20 cellular contexts compared by ENCODE assay signal in genomic region chr5:96706433-96707111, GRCh38. TPM values are rescaled to one million over a fixed set of nuclear protein-coding genes. Genes with fewer than 3 reads are reported as not detected.
DNase-seq lines count a peak whose midpoint lies in the region; ATAC-seq, FAIRE-seq and TF ChIP-seq lines count a peak whose summit lies in the region.
"Had no signal": no experiment of that assay in that cellular context is flagged by ENCODE, and none has a peak within 500 bp of the region (broad histone marks: within the 10 kb centered on the region; RNA-seq: fewer than 3 reads in every experiment).

No MANE protein-coding gene starts in this region.

- no peak for TF ChIP-seq POLR2A in K562 (conservative IDR thresholded peaks at IDR 0.05)

- H3K36me3 ChIP-seq in HEK293 (ENCODE audit: control insufficient read depth in 2 of 2, insufficient read depth in 1 of 2, low read length in 2 of 2): no peaks in the 10 kb centered on the region
- H3K36me3 ChIP-seq in K562 (ENCODE audit: control insufficient read depth, insufficient read depth, low read length): no peaks in the 10 kb centered on the region
- H3K36me3 ChIP-seq: thyroid gland had no signal

- no peak for TF ChIP-seq CTCF in GM12865 (IDR thresholded peaks at IDR 0.05; ENCODE audit: insufficient read depth, low read depth, low read length, missing control alignments)
- TF ChIP-seq CTCF in HEK293 (tag by site-specific recombination; IDR thresholded peaks at IDR 0.05): no peak
- no peak for TF ChIP-seq CTCF in K562 (IDR thresholded peaks at IDR 0.05 in 2 of 3, conservative IDR thresholded peaks at IDR 0.05 in 1 of 3; ENCODE audit: insufficient read depth in 2 of 3, low read depth in 1 of 3, low read length in 3 of 3)

- peaks cover 73% of the 10 kb centered on the region for H3K79me2 ChIP-seq in K562 (ENCODE audit: control insufficient read depth, insufficient read depth, low read length)

- peaks cover 7% of the 10 kb centered on the region for H3K4me1 ChIP-seq in HEK293 (ENCODE audit: control insufficient read depth, insufficient read depth, low read length)
- peaks cover 8 to 28% of the 10 kb centered on the region in 2 experiments for H3K4me1 ChIP-seq in K562 (replicated peaks in 1 of 2; ENCODE audit: control insufficient read depth in 2 of 2, insufficient read depth in 2 of 2, low read length in 2 of 2)

- WGBS in K562 (ENCODE audit: insufficient coverage, low coverage, missing lambda C conversion rate): 61% methylated on average over 5 of the region's 5 CpGs

- H3K27ac ChIP-seq in HEK293 (ENCODE audit: extremely low read depth, low read depth, low read length) (no peak overlapping the region), K562 (ENCODE audit: extremely low read depth, low read depth, low read length) (no peak overlapping the region)
- H3K27ac ChIP-seq: KMS-11, parathyroid adenoma, thyroid gland had no signal

- ATAC-seq in K562: no peak

- in situ Hi-C loops in K562 (cut with MboI): no loop called here

- intact Hi-C loops in K562 (cut with micrococcal nuclease): no loop called here

- no peak for TF ChIP-seq EP300 in K562 (IDR thresholded peaks at IDR 0.05; ENCODE audit: low read length)

- H3K4me2 ChIP-seq in K562 (ENCODE audit: insufficient read depth, low read length): no peak overlapping the region
- H3K4me2 ChIP-seq: KMS-11, smooth muscle cell had no signal

- H3K9me3 ChIP-seq in HEK293 (ENCODE audit: control insufficient read depth, insufficient read depth, low read depth, low read length): no peaks in the 10 kb centered on the region
- H3K9me3 ChIP-seq in K562 (replicated peaks; ENCODE audit: control insufficient read depth, insufficient read depth, low read depth, low read length): no peaks in the 10 kb centered on the region
- H3K9me3 ChIP-seq: thyroid gland had no signal

- no peak overlapping the region for H2AFZ ChIP-seq in K562 (ENCODE audit: low read depth, low read length)
- H2AFZ ChIP-seq: parathyroid adenoma had no signal

- no TSS peak for BruUV-seq in K562 (replicated peaks; lab: Mats Ljungman, UMichigan)

- H3K9me1 ChIP-seq in K562 (ENCODE audit: control insufficient read depth, insufficient read depth, low read length): no peaks in the 10 kb centered on the region

- H3K4me3 ChIP-seq in GM12865 (ENCODE audit: low read depth, low read length) (no peak overlapping the region), HEK293 (ENCODE audit: low read depth, low read length) (no peak overlapping the region), K562 (no peak overlapping the region)
- H3K4me3 ChIP-seq: smooth muscle cell, thyroid gland had no signal

- H3K9ac ChIP-seq in K562 (ENCODE audit: insufficient read depth in 1 of 2, low read depth in 2 of 2, low read length in 2 of 2): no peak overlapping the region
- H3K9ac ChIP-seq: KMS-11, parathyroid adenoma had no signal

- CTCF ChIA-PET in HEK293 (lab: Yijun Ruan, JAX): interaction anchor here (0.6 kb wide), 1 partner anchor 89 kb away, joined by 3 read pairs; no protein-coding TSS in a partner anchor
- CTCF ChIA-PET in K562 (lab: Yijun Ruan, JAX; ENCODE audit: low intra/inter-chr PET ratio): no interaction called here

- DNase-seq in GM12865 (ENCODE audit: low read depth) (peak; percentile 9), K562 (ENCODE audit: extremely low read depth in 1 of 4, low spot score in 3 of 4) (no peak), myocyte (ENCODE audit: low read depth) (peak; percentile 37), GF-D8 (lab: John Stamatoyannopoulos, UW) (no peak), SW480 (ENCODE audit: low spot score) (no peak), D341Med (ENCODE audit: low spot score) (no peak)
- DNase-seq: activated effector memory CD4-positive, alpha-beta T cell treated with Interleukin-2 at 50 U/mL for 16 hours; amygdala; DMS 273 treated with DMSO at 0.1 percent for 48 hours; foreskin fibroblast; GDM1; NCI-H1417; NCI-H2227 treated with DMSO at 0.1 percent for 48 hours; SHP77 treated with DMSO at 0.1 percent for 48 hours; thyroid gland had no signal

- peak; percentile 11 for FAIRE-seq in K562 (lab: Jason Lieb, UNC)
- FAIRE-seq: H54 had no signal

- no peaks in the 10 kb centered on the region for H3K27me3 ChIP-seq in K562 (ENCODE audit: control insufficient read depth in 2 of 2, insufficient read depth in 2 of 2, low read length in 2 of 2)
- H3K27me3 ChIP-seq: thyroid gland had no signal

- no peak for TF ChIP-seq RAD21 in K562 (CRISPR knock-in tag; conservative IDR thresholded peaks at IDR 0.05 in 1 of 2, IDR thresholded peaks at IDR 0.05 in 1 of 2)

- POLR2A ChIA-PET in HEK293 (lab: Yijun Ruan, JAX) (no interaction called here), K562 (lab: Yijun Ruan, JAX) (interaction anchor here (1.0 to 3.1 kb wide), 2 partner anchors 8 to 14 kb away, joined by 4 to 13 read pairs; no protein-coding TSS in a partner anchor)

- 0 out of 2 replicates have a peak, but pooled peaks cover 5% of the 10 kb centered on the region for H4K20me1 ChIP-seq in K562 (replicated peaks; ENCODE audit: control insufficient read depth, insufficient read depth, low read length)

TF ChIP-seq in HEK293, 187 proteins besides CTCF, POLR2A, EP300 and RAD21 (continues in another document):
- TF ChIP-seq ZBTB10 (tag by site-specific recombination; IDR thresholded peaks at IDR 0.05): no peak

TF ChIP-seq in K562, 482 proteins besides CTCF, POLR2A, EP300 and RAD21:
- TF ChIP-seq FOS (IDR thresholded peaks at IDR 0.05; ENCODE audit: extremely low read depth, insufficient read length) (no peak), RBM25 (IDR thresholded peaks at IDR 0.05; ENCODE audit: low read depth, low read length, severe bottlenecking) (peak; percentile 42), ZNF239 (CRISPR knock-in tag; IDR thresholded peaks at IDR 0.05) (peak; percentile 96)

RNA-seq across cellular contexts. Expression of gene CAST, which starts 44.4 kb away (rescaled TPM):
- 41.2 and 98.5 TPM in 2 replicates for total RNA-seq in K562 (2011; cell fraction: chromatin; rRNA removed; ENCODE audit: low replicate concordance)
- total RNA-seq in K562 (2011; cell fraction: nucleolus; rRNA removed): 21.7 and 26.8 TPM in 2 replicates
- total RNA-seq in K562 (2011; cell fraction: nucleoplasm; rRNA removed): 49.9 and 78.0 TPM in 2 replicates
- total RNA-seq in K562 (2014; rRNA removed) (86.1 TPM in 2 replicates), K562 (2014; rRNA removed; fragmentation: Illumina TruSeq; extraction: Trizol) (103 and 125 TPM in 2 replicates), K562 (2015; rRNA removed; fragmentation: Illumina TruSeq; extraction: Trizol) (107 and 118 TPM in 2 replicates), K562 (2021) (75.2 and 78.8 TPM in 2 replicates), myocyte (146 and 183 TPM in 2 replicates)
- polyA plus RNA-seq in K562 (2011; rRNA removed) (47.4 and 63.5 TPM in 2 replicates), K562 (2014; fragmentation: Illumina TruSeq; extraction: Trizol) (116 and 136 TPM in 2 replicates), K562 (2014; fragmentation: Nextera tagmentation; extraction: Ambion mirVana) (10 to 100 TPM; 55.5 to 84.8 TPM), K562 (2014; rRNA removed) (55.3 and 91.0 TPM in 2 replicates)
- polyA plus RNA-seq in K562 (2011; cell fraction: cytosol; rRNA removed): 17.9 and 29.6 TPM in 2 replicates
- 46.8 and 58.1 TPM in 2 replicates for polyA plus RNA-seq in K562 (2011; cell fraction: nucleus; rRNA removed)
- polyA plus RNA-seq in K562 (2012): 65.8 and 74.4 TPM in 2 replicates
- polyA minus RNA-seq in K562 (2011; rRNA and poly(A)+ RNA removed): 94.4 and 97.4 TPM in 2 replicates
- polyA minus RNA-seq in K562 (2011; cell fraction: cytosol; rRNA and poly(A)+ RNA removed): 44.8 and 56.5 TPM in 2 replicates
- polyA minus RNA-seq in K562 (2011; cell fraction: nucleus; rRNA and poly(A)+ RNA removed): 51.8 and 95.7 TPM in 2 replicates
- 93.1 TPM for polyA plus RNA-seq in myocyte (2012)

Comparison
In these comparisons a context has a peak if more than half of its experiments do, and no peak if none do; other contexts are left out.
1. DNase-seq: peak in GM12865 (single experiment) and myocyte (single experiment); none in K562 (0 of 4), GF-D8 (single experiment), SW480 (single experiment) and D341Med (single experiment).